Comparison of ENCODE assay signal across 15 cellular contexts in genomic region chr7:25482631-25483030, GRCh38.
DNase-seq lines count a peak whose midpoint lies in the region; ATAC-seq and TF ChIP-seq lines count a peak whose summit lies in the region.
"Had no signal": no experiment of that assay in that cellular context is flagged by ENCODE, and none has a peak within 500 bp of the region (broad histone marks: within the 10 kb centered on the region; RNA-seq: fewer than 3 reads in every experiment).

No MANE protein-coding gene starts in this region.

- H3K27me3 ChIP-seq in lower lobe of right lung (ENCODE audit: low read depth), result no peaks in the 10 kb centered on the region
- H3K27me3 ChIP-seq: BLaER1 treated with 17β-estradiol and CSF1 and Interleukin-3, amounts not matched to agents 10 nM and 100 nM had no signal

- DNase-seq in NCI-H510A treated with DMSO at 0.1 percent for 48 hours (lab: John Stamatoyannopoulos, UW), result peak; percentile 31
- DNase-seq in NCI-H510A (lab: John Stamatoyannopoulos, UW), result no peak
- peak; percentile 63 for DNase-seq in DMS53 treated with DMSO at 0.1 percent for 48 hours (lab: John Stamatoyannopoulos, UW; ENCODE audit: unreplicated experiment)
- no peak for DNase-seq in lower lobe of right lung
- no peak for DNase-seq in mucosa of gallbladder (ENCODE audit: low spot score)
- no peak for DNase-seq in NOMO-1 treated with DMSO at 0.1 percent for 48 hours (lab: John Stamatoyannopoulos, UW; ENCODE audit: unreplicated experiment)
- DNase-seq: Calu3; CD8-positive, alpha-beta T cell; GOT3; H7; KG1 had no signal

- no peak overlapping the region for H3K4me3 ChIP-seq in lower lobe of right lung
- H3K4me3 ChIP-seq: BLaER1 treated with 17β-estradiol and CSF1 and Interleukin-3, amounts not matched to agents 10 nM and 100 nM had no signal

- intact Hi-C loops in lower lobe of right lung (cut with DNase I), result no loop called here

- no peak for TF ChIP-seq CTCF in VCaP (conservative IDR thresholded peaks at IDR 0.05)
- no peak for TF ChIP-seq CTCF in lower lobe of right lung (IDR thresholded peaks at IDR 0.05)

- no peaks in the 10 kb centered on the region for H3K9me3 ChIP-seq in lower lobe of right lung
- H3K9me3 ChIP-seq: BLaER1 treated with 17β-estradiol and CSF1 and Interleukin-3, amounts not matched to agents 10 nM and 100 nM had no signal

- ATAC-seq in lower lobe of right lung (peak; percentile 29 to 56), GM18861 (IDR thresholded peaks at IDR 0.05; ENCODE audit: unreplicated experiment) (no peak)
- ATAC-seq: CD8-positive, alpha-beta T cell; HCT116 had no signal

- H3K27ac ChIP-seq in VCaP (peak overlapping the region; percentile 83; the same call in 1 of the 2 replicates), lower lobe of right lung (no peak overlapping the region)
- H3K27ac ChIP-seq: BLaER1 treated with 17β-estradiol and CSF1 and Interleukin-3, amounts not matched to agents 10 nM and 100 nM had no signal

- H3K36me3 ChIP-seq in lower lobe of right lung, result no peaks in the 10 kb centered on the region
- H3K36me3 ChIP-seq: BLaER1 treated with 17β-estradiol and CSF1 and Interleukin-3, amounts not matched to agents 10 nM and 100 nM had no signal

- H3K4me1 ChIP-seq in lower lobe of right lung, result peaks cover 4% of the 10 kb centered on the region
- H3K4me1 ChIP-seq: BLaER1 treated with 17β-estradiol and CSF1 and Interleukin-3, amounts not matched to agents 10 nM and 100 nM had no signal

Comparison
In these comparisons a context has a peak if more than half of its experiments do, and no peak if none do; other contexts are left out.
1. DNase-seq: peak in NCI-H510A treated with DMSO at 0.1 percent for 48 hours (single experiment) and DMS53 treated with DMSO at 0.1 percent for 48 hours (single experiment); none in NCI-H510A (single experiment), lower lobe of right lung (single experiment), mucosa of gallbladder (single experiment) and NOMO-1 treated with DMSO at 0.1 percent for 48 hours (single experiment).